1 cellular context compared by ENCODE assay signal in genomic region chr17:34177642-34178041, GRCh38.
TF ChIP-seq lines count a peak whose summit lies in the region.

No MANE protein-coding gene starts in this region.

TF ChIP-seq in H1, 55 proteins besides CTCF, POLR2A, EP300 and RAD21 (continued from another document):
- no peak for TF ChIP-seq BRCA1 (IDR thresholded peaks at IDR 0.05; ENCODE audit: low read depth, low read length)
- TF ChIP-seq CHD1 (IDR thresholded peaks at IDR 0.05; ENCODE audit: low read depth, low read length): no peak
